In the genomic region with DNA sequence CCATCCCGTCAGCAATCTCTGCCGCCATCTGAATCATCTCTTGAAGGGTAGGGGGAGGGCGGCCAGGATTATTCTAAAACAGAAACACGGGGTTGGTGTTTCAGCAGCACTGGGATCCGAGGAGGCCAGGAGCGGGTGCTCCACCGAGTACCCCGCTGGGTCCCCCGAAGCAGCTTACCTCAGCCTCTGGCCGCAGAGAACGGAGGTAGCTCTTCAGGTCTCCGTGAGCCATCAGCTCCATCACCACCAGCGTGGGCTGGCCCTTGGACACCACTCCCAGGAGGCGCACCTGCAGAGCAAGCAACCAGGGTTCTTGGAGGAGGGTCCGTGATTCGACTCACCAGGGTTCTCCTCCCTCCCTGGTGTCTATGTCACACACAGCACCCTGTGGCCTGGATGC, we compare ENCODE assay signal across 35 cellular contexts.
"Had no signal": no experiment of that assay in that cellular context is flagged by ENCODE, and none has a peak within 500 bp of the region (broad histone marks: within the 10 kb centered on the region; RNA-seq: fewer than 3 reads in every experiment).

No MANE protein-coding gene starts in this region.

- DNase-seq: Karpas-422, Kasumi-1, MG63, MM.1S, MV-4-11, NCI-H1048, NCI-H1092, NCI-H1092 treated with DMSO at 0.1 percent for 48 hours, NCI-H1105, NCI-H1105 treated with DMSO at 0.1 percent for 48 hours, NCI-H1417, NCI-H1417 treated with DMSO at 0.1 percent for 48 hours, NCI-H1436, NCI-H1436 treated with DMSO at 0.1 percent for 48 hours, NCI-H146, NCI-H1694, NCI-H1694 treated with DMSO at 0.1 percent for 48 hours, NCI-H187, NCI-H187 treated with DMSO at 0.1 percent for 48 hours, NCI-H1930, NCI-H2029, NCI-H2029 treated with DMSO at 0.1 percent for 48 hours, NCI-H2081, NCI-H2081 treated with DMSO at 0.1 percent for 48 hours, NCI-H2107, NCI-H2171, NCI-H2171 treated with DMSO at 0.1 percent for 48 hours, NCI-H2227 treated with DMSO at 0.1 percent for 48 hours, NCI-H226, NCI-H345, NCI-H446, NCI-H446 treated with DMSO at 0.1 percent for 48 hours, NCI-H510A, NCI-H510A treated with DMSO at 0.1 percent for 48 hours, NCI-H524 had no signal

- H3K4me3 ChIP-seq: MG63 had no signal

- H3K27me3 ChIP-seq: MG63 had no signal
